ENCODE assay signal across 8 cellular contexts in the genomic region with DNA sequence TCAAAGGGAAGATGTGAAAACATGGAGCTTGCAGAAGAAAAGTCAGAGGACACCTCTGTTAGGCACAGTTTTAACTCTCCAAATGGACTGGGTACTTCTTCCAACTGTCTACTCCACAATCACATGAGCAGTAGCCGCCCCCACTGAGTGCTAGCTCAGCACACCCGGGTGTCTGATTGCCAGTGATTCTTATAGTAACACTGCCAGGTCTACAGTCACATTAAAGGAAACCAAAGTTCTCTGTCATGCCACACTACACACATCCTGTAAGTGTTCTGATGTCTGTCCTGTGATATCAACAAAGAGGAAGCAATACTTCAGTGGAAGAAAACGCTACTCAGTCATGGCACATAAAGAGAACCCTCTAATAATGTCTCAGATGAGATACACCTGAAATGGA. TPM values are rescaled to one million over a fixed set of nuclear protein-coding genes. Genes with fewer than 3 reads are reported as not detected.
DNase-seq lines count a peak whose midpoint lies in the region; ATAC-seq, FAIRE-seq and TF ChIP-seq lines count a peak whose summit lies in the region.

A gene (minus strand): TSS at position 84 of the 400 bp plus-strand sequence. CDS start 61 bp downstream, at position 23.

- FAIRE-seq in H54 (lab: Jason Lieb, UNC) = no peak

- no peak for TF ChIP-seq POLR2A in H54 (IDR thresholded peaks at IDR 0.05; ENCODE audit: low read depth, low read length)

- peak; percentile 29 to 50 for DNase-seq in AML-193 (lab: John Stamatoyannopoulos, UW)
- peak; percentile 9 to 34 for DNase-seq in activated CD4-positive, alpha-beta T cell treated with anti-CD3 and anti-CD28 coated beads, Interleukin-2, amount 50 U/mL, for 4 hours
- peak in 39 of 42 donors; percentile 25 to 79 (median 53) for DNase-seq in head of caudate nucleus
- peak; percentile 32 for DNase-seq in stimulated activated CD4-positive, alpha-beta T cell treated with anti-CD3 and anti-CD28 coated beads, Interleukin-4, amount 100 ng/mL, for 1 hour
- DNase-seq in SK-N-DZ (ENCODE audit: low spot score) = no peak
- DNase-seq in H54 (ENCODE audit: insufficient read length, low spot score) = no peak

- ATAC-seq in GM19438 (IDR thresholded peaks at IDR 0.05; ENCODE audit: low read depth, unreplicated experiment) (peak; percentile 73), HG03460 (IDR thresholded peaks at IDR 0.05; ENCODE audit: unreplicated experiment) (peak; percentile 83)

- intact Hi-C loops in head of caudate nucleus (cut with DNase I) = no loop called here

RNA-seq across cellular contexts. Expression of the gene that starts here (rescaled TPM):
- polyA plus RNA-seq in SK-N-DZ (2014; cell fraction: cytosol; rRNA removed) = 0.10 TPM in 1 of 2 replicates, not detected in the other
- 0.05 TPM in 1 of 2 replicates, not detected in the other for polyA plus RNA-seq in SK-N-DZ (2014; cell fraction: nucleus; rRNA removed)

Comparison
In these comparisons a context has a peak if more than half of its experiments do, and no peak if none do; other contexts are left out.
1. DNase-seq: peak in AML-193 (2 of 2), activated CD4-positive, alpha-beta T cell treated with anti-CD3 and anti-CD28 coated beads, Interleukin-2, amount 50 U/mL, for 4 hours (2 of 2), head of caudate nucleus (39 of 42) and stimulated activated CD4-positive, alpha-beta T cell treated with anti-CD3 and anti-CD28 coated beads, Interleukin-4, amount 100 ng/mL, for 1 hour (single experiment); none in SK-N-DZ (single experiment) and H54 (single experiment).